ENCODE assay signal across 8 cellular contexts in the genomic region with DNA sequence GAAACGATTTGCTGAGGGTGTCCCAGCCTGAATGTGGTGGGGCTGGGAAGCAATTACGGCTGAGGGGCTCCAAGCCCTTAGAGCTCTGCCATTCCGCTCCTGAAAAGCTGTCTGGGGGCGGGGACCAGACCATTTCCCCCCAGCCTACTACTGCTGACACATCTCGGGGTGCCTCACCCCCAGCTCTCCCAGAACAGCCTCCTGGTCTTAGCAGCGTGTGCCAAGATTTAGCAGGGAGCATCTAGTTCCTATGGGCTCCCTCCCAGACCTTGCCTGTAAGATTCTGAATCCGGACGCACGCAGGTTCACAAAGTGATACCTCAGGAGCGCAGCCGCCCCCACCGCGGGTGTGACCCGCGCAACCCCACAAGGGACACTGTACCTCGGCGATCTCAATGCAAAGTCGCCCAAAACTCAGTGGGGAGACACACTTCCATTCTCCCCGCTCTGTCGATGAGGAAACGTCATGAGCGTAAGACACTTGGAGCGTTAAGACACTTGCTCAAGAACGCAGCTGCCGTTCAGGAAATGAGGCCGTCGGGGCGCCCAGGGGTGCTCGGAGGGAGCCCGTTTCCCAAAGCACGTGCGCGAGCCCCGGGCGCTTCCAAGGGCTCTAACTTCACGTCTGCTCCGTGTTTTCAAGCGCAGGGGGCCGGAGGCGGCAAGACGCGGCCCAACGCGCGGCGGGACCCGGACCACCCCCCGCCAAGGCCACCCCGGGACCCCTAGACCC. TPM values are rescaled to one million over a fixed set of nuclear protein-coding genes. Genes with fewer than 3 reads are reported as not detected.
A peak's percentile ranks its signal among the peaks of the same experiment; 100 is the strongest.
DNase-seq lines count a peak whose midpoint lies in the region; ATAC-seq and TF ChIP-seq lines count a peak whose summit lies in the region.

No MANE protein-coding gene starts in this region.

- ATAC-seq in HG02840 (IDR thresholded peaks at IDR 0.05; ENCODE audit: low FRiP score, unreplicated experiment) (peak; percentile 31), omental fat pad (ENCODE audit: low FRiP score) (peak; percentile 34)

- peak overlapping the region; percentile 84 for H3K4me3 ChIP-seq in fibroblast of the aortic adventitia (ENCODE audit: low read depth, low read length)

- TF ChIP-seq CTCF in fibroblast of the aortic adventitia (IDR thresholded peaks at IDR 0.05; ENCODE audit: insufficient read depth, low read length) (no peak), omental fat pad (IDR thresholded peaks at IDR 0.05) (no peak)

- DNase-seq in NCI-H2227 (lab: John Stamatoyannopoulos, UW; ENCODE audit: unreplicated experiment) (peak; percentile 38), NCI-H2227 treated with DMSO at 0.1 percent for 48 hours (lab: John Stamatoyannopoulos, UW) (no peak), NOMO-1 treated with DMSO at 0.1 percent for 48 hours (lab: John Stamatoyannopoulos, UW; ENCODE audit: unreplicated experiment) (peak; percentile 57), fibroblast of the aortic adventitia (ENCODE audit: low read depth) (peak; percentile 40), omental fat pad (ENCODE audit: low spot score) (no peak), NCI-H2081 treated with DMSO at 0.1 percent for 48 hours (lab: John Stamatoyannopoulos, UW) (no peak)
- peak; percentile 22 to 31 for DNase-seq in activated T-helper 1 cell treated with anti-CD3 and anti-CD28 coated beads, Interleukin-2, amount 50 U/mL, for 16 hours (ENCODE audit: low read depth in 1 of 2, low spot score in 1 of 2)

RNA-seq across cellular contexts. Expression of gene GEMIN4, which starts 0.6 kb away (rescaled TPM):
- total RNA-seq in fibroblast of the aortic adventitia (ENCODE audit: low replicate concordance) (16.7 and 21.3 TPM in 2 replicates), omental fat pad (10 to 100 TPM; 13.2 to 29.2 (median 18.7) TPM)

RNA-seq across cellular contexts. Expression of gene TLCD3A, which starts 19.0 kb away (rescaled TPM):
- 12.9 and 27.5 TPM in 2 replicates for total RNA-seq in fibroblast of the aortic adventitia (ENCODE audit: low replicate concordance)
- total RNA-seq in omental fat pad = 10 to 100 TPM in 1 of 4 donors, 1 to 10 TPM in 3; 5.2 to 45.3 (median 7.5) TPM

RNA-seq across cellular contexts. Expression of gene GLOD4, which starts 30.6 kb away (rescaled TPM):
- 49.9 and 75.6 TPM in 2 replicates for total RNA-seq in fibroblast of the aortic adventitia (ENCODE audit: low replicate concordance)
- 10 to 100 TPM; 41.1 to 73.1 (median 44.7) TPM for total RNA-seq in omental fat pad

RNA-seq across cellular contexts. Expression of gene MRM3, which starts 30.7 kb away (rescaled TPM):
- total RNA-seq in fibroblast of the aortic adventitia (ENCODE audit: low replicate concordance) (15.8 and 21.7 TPM in 2 replicates), omental fat pad (10 to 100 TPM; 14.0 to 23.8 (median 16.0) TPM)

RNA-seq across cellular contexts. Expression of gene VPS53, which starts 36.8 kb away (rescaled TPM):
- total RNA-seq in fibroblast of the aortic adventitia (ENCODE audit: low replicate concordance) (14.3 and 29.5 TPM in 2 replicates), omental fat pad (10 to 100 TPM; 20.4 to 42.1 (median 36.9) TPM)

Comparison
In these comparisons a context has a peak if more than half of its experiments do, and no peak if none do; other contexts are left out.
1. DNase-seq: peak in NCI-H2227 (single experiment), NOMO-1 treated with DMSO at 0.1 percent for 48 hours (single experiment), activated T-helper 1 cell treated with anti-CD3 and anti-CD28 coated beads, Interleukin-2, amount 50 U/mL, for 16 hours (2 of 2) and fibroblast of the aortic adventitia (single experiment); none in NCI-H2227 treated with DMSO at 0.1 percent for 48 hours (single experiment), omental fat pad (single experiment) and NCI-H2081 treated with DMSO at 0.1 percent for 48 hours (single experiment).